ENCODE assay signal across 8 cellular contexts in the genomic region with DNA sequence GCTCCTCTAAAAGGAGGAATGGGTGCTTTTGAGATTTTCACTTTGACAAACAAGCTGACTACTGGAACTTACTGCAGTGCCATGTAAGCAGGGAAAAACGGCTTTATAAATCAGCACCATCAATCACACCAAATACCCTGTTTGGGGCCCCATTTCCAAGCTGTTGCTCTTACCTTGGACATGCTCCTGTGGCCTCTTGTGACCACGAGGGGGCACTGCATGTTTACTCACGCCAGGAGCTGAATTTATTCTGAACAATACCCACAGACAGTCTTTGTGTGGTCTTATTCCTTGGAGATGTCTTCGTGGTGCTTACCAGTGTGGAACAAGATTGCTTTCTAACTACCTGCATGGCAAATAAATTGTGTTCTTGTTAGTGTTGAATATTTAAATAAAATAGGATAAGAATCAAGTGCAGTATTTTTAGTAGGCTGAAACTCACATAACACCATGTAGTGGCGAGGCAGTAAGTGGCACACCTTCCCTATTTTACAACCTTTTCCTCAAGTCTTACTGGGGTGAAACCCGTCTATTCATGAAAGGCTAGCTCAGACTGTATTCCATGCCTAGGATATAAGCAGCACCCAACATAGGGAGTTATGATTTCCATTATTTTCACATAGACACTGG.
DNase-seq lines count a peak whose midpoint lies in the region; ATAC-seq and TF ChIP-seq lines count a peak whose summit lies in the region.

No MANE protein-coding gene starts in this region.

- TF ChIP-seq CTCF in ascending aorta (IDR thresholded peaks at IDR 0.05), result peak; percentile 62 to 83 (median 71)

- H3K9me3 ChIP-seq in ascending aorta, result no peaks in the 10 kb centered on the region

- intact Hi-C loops in ascending aorta (cut with DNase I), result loop anchor here (1.0 kb wide), 1 partner anchor 588 kb away; no protein-coding TSS in a partner anchor

- H3K4me3 ChIP-seq in ascending aorta (no peak overlapping the region), skeletal muscle cell (ENCODE audit: low read depth, low read length) (no peak overlapping the region)

- H3K27me3 ChIP-seq in ascending aorta, result no peaks in the 10 kb centered on the region

- no peaks in the 10 kb centered on the region for H3K36me3 ChIP-seq in ascending aorta

- DNase-seq in Ammon's horn (ENCODE audit: low spot score), result peak; percentile 86
- peak; percentile 62 for DNase-seq in NCI-H446 treated with DMSO at 0.1 percent for 48 hours (lab: John Stamatoyannopoulos, UW)
- peak in 1 of 2 donors; percentile 76 for DNase-seq in ascending aorta (ENCODE audit: low spot score in 2 of 2)
- peak; percentile 16 for DNase-seq in hepatic stellate cell (ENCODE audit: low spot score)
- DNase-seq in skeletal muscle cell (ENCODE audit: low read depth), result peak; percentile 19

- H3K4me1 ChIP-seq in ascending aorta, result peaks cover 0 to 4% of the 10 kb centered on the region in 2 donors

- ATAC-seq in GM18502 (IDR thresholded peaks at IDR 0.05; ENCODE audit: poor library complexity, unreplicated experiment) (peak; percentile 84), HG03066 (IDR thresholded peaks at IDR 0.05; ENCODE audit: low read depth, unreplicated experiment) (peak; percentile 85), HG03469 (IDR thresholded peaks at IDR 0.05; ENCODE audit: unreplicated experiment) (no peak)

- no peak overlapping the region for H3K27ac ChIP-seq in ascending aorta
